ENCODE assay signal across 7 cellular contexts in the genomic region with DNA sequence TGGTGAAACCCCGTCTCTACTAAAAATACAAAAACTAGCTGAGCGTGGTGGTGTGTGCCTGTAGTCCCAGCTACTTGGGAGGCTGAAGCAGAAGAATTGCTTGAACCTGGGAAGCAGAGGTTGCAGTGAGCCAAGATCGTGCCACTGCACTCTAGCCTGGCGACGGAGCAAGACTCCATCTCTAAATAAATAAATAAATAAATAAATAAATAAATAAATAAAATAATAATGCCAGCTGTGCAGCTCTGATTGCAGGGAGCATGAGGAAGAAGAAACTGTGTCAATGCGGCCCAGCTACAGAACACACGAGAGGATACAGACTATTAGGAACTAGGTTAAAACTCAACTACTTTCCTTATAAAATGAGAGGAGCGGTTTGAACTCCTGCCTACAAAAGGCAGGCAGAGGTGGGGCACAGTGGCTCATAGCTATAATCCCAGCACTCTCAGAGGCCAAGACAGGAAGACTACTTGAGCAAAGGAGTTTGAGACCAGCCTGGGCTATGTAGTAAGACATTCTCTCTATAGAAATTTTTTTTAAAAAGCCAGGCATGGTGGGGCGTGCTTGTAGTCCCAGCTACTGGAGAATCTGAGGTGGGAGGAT. TPM values are rescaled to one million over a fixed set of nuclear protein-coding genes. Genes with fewer than 3 reads are reported as not detected.
DNase-seq lines count a peak whose midpoint lies in the region; ATAC-seq, FAIRE-seq and TF ChIP-seq lines count a peak whose summit lies in the region.
"Not testable (repeated sequence)": the region's sequence is repeated elsewhere in the genome, so short reads cannot be mapped to it uniquely, and the experiment has no call there.

No MANE protein-coding gene starts in this region.

- H3K23ac ChIP-seq in H9 (ENCODE audit: insufficient read length, low read depth, low read length); mesenchymal stem cell (ENCODE audit: low read length in 2 of 2): not testable (repeated sequence)

- not testable (repeated sequence) for H3K9me3 Mint-ChIP-seq in H9; T-helper 1 cell treated with Interleukin-12 subunit alpha and Interleukin-12 subunit beta and Interleukin-4 antibody, amounts not matched to agents 30 μg/mL and 1 μg/mL, for 36 hours; activated naive CD4-positive, alpha-beta T cell treated with anti-CD3 and anti-CD28 coated beads, Interleukin-2, amount 10 ng/mL, durations not matched to agents 7 days and 5 days; progenitor cell of endocrine pancreas (ENCODE audit: low read depth)

- not testable (repeated sequence) for H3K27me3 ChIP-seq in H9 (ENCODE audit: insufficient read depth, low read length); mesenchymal stem cell (ENCODE audit: control insufficient read depth in 1 of 2, insufficient read depth in 1 of 2, low read length in 2 of 2)

- TF ChIP-seq CTCF in A549 (IDR thresholded peaks at IDR 0.05); H9 (conservative IDR thresholded peaks at IDR 0.05); progenitor cell of endocrine pancreas (IDR thresholded peaks at IDR 0.05; ENCODE audit: unreplicated experiment): not testable (repeated sequence)

- H3T11ph ChIP-seq in H9 (ENCODE audit: low read length), result not testable (repeated sequence)

- H2BK5ac ChIP-seq in H9 (ENCODE audit: insufficient read length, low read length); mesenchymal stem cell (ENCODE audit: low read depth, low read length, poor library complexity, severe bottlenecking): not testable (repeated sequence)

- not testable (repeated sequence) for H2BK12ac ChIP-seq in H9 (ENCODE audit: insufficient read length, low read depth, low read length); mesenchymal stem cell (ENCODE audit: low read length in 2 of 2)

- ATAC-seq in A549, result not testable (repeated sequence)

- not testable (repeated sequence) for H3K4me2 ChIP-seq in A549; H9 (ENCODE audit: insufficient read depth, insufficient read length, low read length); mesenchymal stem cell (ENCODE audit: low read length, poor library complexity, severe bottlenecking)

- H3K14ac ChIP-seq in H9 (ENCODE audit: insufficient read depth, low read length); mesenchymal stem cell (ENCODE audit: low read length in 2 of 2): not testable (repeated sequence)

- not testable (repeated sequence) for H3K79me1 ChIP-seq in H9 (ENCODE audit: insufficient read depth, low read depth, low read length, poor library complexity, severe bottlenecking); mesenchymal stem cell (replicated peaks; ENCODE audit: low read length, poor library complexity, severe bottlenecking)

- H4K8ac ChIP-seq in H9 (replicated peaks; ENCODE audit: insufficient read length, low read depth, low read length); mesenchymal stem cell (ENCODE audit: low read length): not testable (repeated sequence)

- not testable (repeated sequence) for H2BK20ac ChIP-seq in H9 (ENCODE audit: low read depth, low read length, poor library complexity, severe bottlenecking)

- not testable (repeated sequence) for FAIRE-seq in A549 (lab: Jason Lieb, UNC)

- not testable (repeated sequence) for H4K91ac ChIP-seq in H9 (ENCODE audit: insufficient read length, low read depth, low read length); mesenchymal stem cell (ENCODE audit: low read length)

- not testable (repeated sequence) for H3K4me1 Mint-ChIP-seq in H9; progenitor cell of endocrine pancreas (ENCODE audit: low read depth)
- H3K4me1 Mint-ChIP-seq in T-helper 1 cell treated with Interleukin-12 subunit alpha and Interleukin-12 subunit beta and Interleukin-4 antibody, amounts not matched to agents 30 μg/mL and 1 μg/mL, for 36 hours (ENCODE audit: low read depth), result peaks cover 47% of the 10 kb centered on the region
- peaks cover 76% of the 10 kb centered on the region for H3K4me1 Mint-ChIP-seq in activated naive CD4-positive, alpha-beta T cell treated with anti-CD3 and anti-CD28 coated beads, Interleukin-2, amount 10 ng/mL, durations not matched to agents 7 days and 5 days

- not testable (repeated sequence) for H2AK5ac ChIP-seq in H9 (ENCODE audit: insufficient read length, low read length)
- peak overlapping the region; percentile 61 for H2AK5ac ChIP-seq in mesenchymal stem cell (ENCODE audit: low read length, severe bottlenecking)

- DNase-seq in A549 (ENCODE audit: low read depth in 1 of 2, low spot score in 1 of 2); H9; activated naive CD4-positive, alpha-beta T cell treated with anti-CD3 and anti-CD28 coated beads, Interleukin-2, amount 10 ng/mL, durations not matched to agents 7 days and 5 days; mesenchymal stem cell; progenitor cell of endocrine pancreas (ENCODE audit: low spot score, unreplicated experiment): not testable (repeated sequence)
- DNase-seq in activated CD8-positive, alpha-beta memory T cell treated with anti-CD3 and anti-CD28 coated beads for 24 hours, result peak; percentile 32

- TF ChIP-seq POLR2A in A549 (IDR thresholded peaks at IDR 0.05; ENCODE audit: low read length), result not testable (repeated sequence)

- H2BK15ac ChIP-seq in H9 (ENCODE audit: low read depth, low read length); mesenchymal stem cell (ENCODE audit: low read depth, poor library complexity, severe bottlenecking): not testable (repeated sequence)

- H3K27ac ChIP-seq in A549, result peak overlapping the region in 1 of 2 experiments; percentile 46; a peak in 2 of 6 replicates
- not testable (repeated sequence) for H3K27ac ChIP-seq in H9 (ENCODE audit: insufficient read length, low read depth, low read length); mesenchymal stem cell (ENCODE audit: low read length, poor library complexity, severe bottlenecking)

- H3K9ac ChIP-seq in H9 (ENCODE audit: extremely low read depth, insufficient read length, low read length); mesenchymal stem cell (ENCODE audit: low read length): not testable (repeated sequence)

- not testable (repeated sequence) for H3K56ac ChIP-seq in H9 (ENCODE audit: insufficient read length, low read depth, low read length)

- not testable (repeated sequence) for H3K4me3 Mint-ChIP-seq in H9; T-helper 1 cell treated with Interleukin-12 subunit alpha and Interleukin-12 subunit beta and Interleukin-4 antibody, amounts not matched to agents 30 μg/mL and 1 μg/mL, for 36 hours; activated naive CD4-positive, alpha-beta T cell treated with anti-CD3 and anti-CD28 coated beads, Interleukin-2, amount 10 ng/mL, durations not matched to agents 7 days and 5 days; progenitor cell of endocrine pancreas (ENCODE audit: low read depth)

- H4K5ac ChIP-seq in H9 (ENCODE audit: insufficient read length, low read depth, low read length), result not testable (repeated sequence)

- not testable (repeated sequence) for H3K4ac ChIP-seq in H9 (ENCODE audit: low read depth, low read length); mesenchymal stem cell (ENCODE audit: low read depth in 1 of 2, low read length in 2 of 2)

- not testable (repeated sequence) for TF ChIP-seq RAD21 in A549 (conservative IDR thresholded peaks at IDR 0.05 in 1 of 2, IDR thresholded peaks at IDR 0.05 in 1 of 2)

- TF ChIP-seq EP300 in A549 (IDR thresholded peaks at IDR 0.05), result not testable (repeated sequence)

- not testable (repeated sequence) for H3K27me3 Mint-ChIP-seq in H9 (ENCODE audit: low read depth); T-helper 1 cell treated with Interleukin-12 subunit alpha and Interleukin-12 subunit beta and Interleukin-4 antibody, amounts not matched to agents 30 μg/mL and 1 μg/mL, for 36 hours (ENCODE audit: low read depth); activated naive CD4-positive, alpha-beta T cell treated with anti-CD3 and anti-CD28 coated beads, Interleukin-2, amount 10 ng/mL, durations not matched to agents 7 days and 5 days; progenitor cell of endocrine pancreas

- not testable (repeated sequence) for H3K23me2 ChIP-seq in H9 (ENCODE audit: insufficient read length, low read depth, low read length, poor library complexity, severe bottlenecking)

- 96% methylated on average over 9 of the region's 9 CpGs for WGBS in A549 (ENCODE audit: missing lambda C conversion rate)
- WGBS in H9 (ENCODE audit: extremely low coverage, insufficient read length, low lambda C conversion rate), result no CpG with 5 or more reads among the region's 9 CpGs
- 98% methylated on average over 6 of the region's 9 CpGs for WGBS in mesenchymal stem cell

- CTCF ChIA-PET in A549 (lab: Yijun Ruan, JAX), result interaction anchor here (0.8 to 8.0 kb wide), 9 partner anchors 10 to 253 kb away, joined by 3 to 37 read pairs (median 3); no protein-coding TSS in a partner anchor
- CTCF ChIA-PET in activated naive CD4-positive, alpha-beta T cell treated with anti-CD3 and anti-CD28 coated beads, Interleukin-2, amount 10 ng/mL, durations not matched to agents 7 days and 5 days (lab: Charles Lee), result interaction anchor here (1.0 to 1.5 kb wide), 3 partner anchors 16 to 180 kb away, joined by 3 read pairs; no protein-coding TSS in a partner anchor

- not testable (repeated sequence) for H2AFZ ChIP-seq in H9 (ENCODE audit: low read length); mesenchymal stem cell (ENCODE audit: low read depth, low read length)

- H3K9me3 ChIP-seq in A549; H9 (ENCODE audit: control insufficient read depth, low read depth, low read length); mesenchymal stem cell (ENCODE audit: control insufficient read depth, low read length): not testable (repeated sequence)

- H3K27ac Mint-ChIP-seq in H9, result peak overlapping the region in 2 of 3 experiments; percentile 64 to 77; a peak in 2 of 7 replicates
- H3K27ac Mint-ChIP-seq in T-helper 1 cell treated with Interleukin-12 subunit alpha and Interleukin-12 subunit beta and Interleukin-4 antibody, amounts not matched to agents 30 μg/mL and 1 μg/mL, for 36 hours, result peak overlapping the region; percentile 59
- peak overlapping the region; percentile 60 for H3K27ac Mint-ChIP-seq in activated naive CD4-positive, alpha-beta T cell treated with anti-CD3 and anti-CD28 coated beads, Interleukin-2, amount 10 ng/mL, durations not matched to agents 7 days and 5 days
- peak overlapping the region; percentile 64 for H3K27ac Mint-ChIP-seq in progenitor cell of endocrine pancreas

- not testable (repeated sequence) for H3K4me3 ChIP-seq in A549; mesenchymal stem cell (ENCODE audit: insufficient read depth in 1 of 2, low read depth in 1 of 2, low read length in 2 of 2)

- not testable (repeated sequence) for H3K36me3 ChIP-seq in mesenchymal stem cell (ENCODE audit: control insufficient read depth in 1 of 2, insufficient read depth in 2 of 2, low read depth in 1 of 2, low read length in 2 of 2)

- not testable (repeated sequence) for H3K36me3 Mint-ChIP-seq in H9 (ENCODE audit: insufficient read depth in 1 of 3, low read depth in 3 of 3); progenitor cell of endocrine pancreas (ENCODE audit: insufficient read depth)
- H3K36me3 Mint-ChIP-seq in T-helper 1 cell treated with Interleukin-12 subunit alpha and Interleukin-12 subunit beta and Interleukin-4 antibody, amounts not matched to agents 30 μg/mL and 1 μg/mL, for 36 hours (ENCODE audit: low read depth), result peaks cover 44% of the 10 kb centered on the region
- peaks cover 72% of the 10 kb centered on the region for H3K36me3 Mint-ChIP-seq in activated naive CD4-positive, alpha-beta T cell treated with anti-CD3 and anti-CD28 coated beads, Interleukin-2, amount 10 ng/mL, durations not matched to agents 7 days and 5 days

- H2BK120ac ChIP-seq in H9 (ENCODE audit: low read depth, low read length, poor library complexity, severe bottlenecking); mesenchymal stem cell (ENCODE audit: low read depth, low read length): not testable (repeated sequence)

- not testable (repeated sequence) for H3K79me2 ChIP-seq in H9 (ENCODE audit: insufficient read depth, low read length)

- peaks cover 17% of the 10 kb centered on the region for H3K4me1 ChIP-seq in A549
- not testable (repeated sequence) for H3K4me1 ChIP-seq in H9 (ENCODE audit: insufficient read depth, low read length)
- H3K4me1 ChIP-seq in mesenchymal stem cell (ENCODE audit: control insufficient read depth, insufficient read depth, low read depth, low read length), result peaks cover 20% of the 10 kb centered on the region

- POLR2A ChIA-PET in A549 (lab: Yijun Ruan, JAX), result not testable (repeated sequence)

- not testable (repeated sequence) for H3K18ac ChIP-seq in H9 (ENCODE audit: insufficient read length, low read depth, low read length); mesenchymal stem cell (ENCODE audit: low read depth in 1 of 2, low read length in 2 of 2)

- not testable (repeated sequence) for H4K20me1 ChIP-seq in H9 (ENCODE audit: control insufficient read depth, insufficient read depth, insufficient read length)

RNA-seq across cellular contexts. Expression of a gene that starts 34.6 kb away (rescaled TPM):
- polyA plus RNA-seq in A549 (2011; rRNA removed) (7.2 and 8.2 TPM in 2 replicates), A549 (2017; fragmentation: RNase III; extraction: RNeasy Plus Mini Kit Qiagen cat#74134 plus additional on column Dnase treatment) (6.6 to 8.5 TPM (median 8.1 TPM) in 3 replicates)
- 5.1 and 6.1 TPM in 2 replicates for polyA plus RNA-seq in A549 (2012; cell fraction: cytosol; rRNA removed)
- 5.8 and 6.8 TPM in 2 replicates for polyA plus RNA-seq in A549 (2012; cell fraction: nucleus; rRNA removed)
- polyA minus RNA-seq in A549 (2011; rRNA and poly(A)+ RNA removed), result 8.3 and 16.6 TPM in 2 replicates
- total RNA-seq in H9 (2021) (7.7 and 9.9 TPM in 2 replicates), progenitor cell of endocrine pancreas (43.5 and 45.9 TPM in 2 replicates)
- 5.8 TPM for polyA plus RNA-seq in mesenchymal stem cell (2013, experiment 1 of 2)
- polyA plus RNA-seq in mesenchymal stem cell (2013, experiment 2 of 2), result 5.5 TPM

RNA-seq across cellular contexts. Expression of a gene that starts 59.5 kb away (rescaled TPM):
- polyA plus RNA-seq in A549 (2011; rRNA removed), result 13.8 and 21.5 TPM in 2 replicates
- 25.8 and 37.7 TPM in 2 replicates for polyA plus RNA-seq in A549 (2012; cell fraction: cytosol; rRNA removed)
- polyA plus RNA-seq in A549 (2012; cell fraction: nucleus; rRNA removed), result 22.8 and 37.0 TPM in 2 replicates
- 11.4 to 12.9 TPM (median 12.8 TPM) in 3 replicates for polyA plus RNA-seq in A549 (2017; fragmentation: RNase III; extraction: RNeasy Plus Mini Kit Qiagen cat#74134 plus additional on column Dnase treatment)
- 7.6 and 8.8 TPM in 2 replicates for polyA minus RNA-seq in A549 (2011; rRNA and poly(A)+ RNA removed)
- total RNA-seq in H9 (2021), result 25.8 and 26.7 TPM in 2 replicates
- 74.6 TPM for polyA plus RNA-seq in mesenchymal stem cell (2013, experiment 1 of 2)
- 80.5 TPM for polyA plus RNA-seq in mesenchymal stem cell (2013, experiment 2 of 2)
- total RNA-seq in progenitor cell of endocrine pancreas, result 31.2 and 36.3 TPM in 2 replicates
